Comparison of ENCODE assay signal across 20 cellular contexts in the genomic region with DNA sequence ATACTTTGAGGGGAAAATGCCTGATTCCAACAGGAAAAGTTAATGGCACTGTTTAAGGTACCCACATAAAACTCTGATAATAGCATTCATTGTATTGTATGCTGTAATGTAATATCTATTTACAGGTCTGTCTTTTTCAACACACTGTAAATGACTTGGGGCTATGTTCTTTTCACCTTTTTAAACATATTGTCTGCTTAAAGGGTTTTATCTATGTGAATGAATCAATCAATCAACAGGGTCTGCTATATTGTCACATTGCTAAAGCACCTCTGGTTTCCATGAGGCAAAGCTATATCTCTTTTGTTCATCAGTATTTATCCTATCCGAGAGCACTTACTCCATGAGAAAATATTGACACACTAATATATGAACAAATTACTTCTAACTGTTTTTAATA.
DNase-seq lines count a peak whose midpoint lies in the region; ATAC-seq, FAIRE-seq and TF ChIP-seq lines count a peak whose summit lies in the region.
"Had no signal": no experiment of that assay in that cellular context is flagged by ENCODE, and none has a peak within 500 bp of the region (broad histone marks: within the 10 kb centered on the region; RNA-seq: fewer than 3 reads in every experiment).

No MANE protein-coding gene starts in this region.

- H3K79me2 ChIP-seq in GM23338 (replicated peaks; ENCODE audit: insufficient read depth) = no peaks in the 10 kb centered on the region

- no peaks in the 10 kb centered on the region for H4K20me1 ChIP-seq in GM23338 (replicated peaks; ENCODE audit: insufficient read depth)
- H4K20me1 ChIP-seq: BLaER1 had no signal

- 54 to 65% methylated on average over 1 of the region's 1 CpG for WGBS in pancreas, 2 donors

- peak overlapping the region; percentile 5; the same call in 1 of the 2 replicates for H2AFZ ChIP-seq in GM23338

- no peaks in the 10 kb centered on the region for H3K9me3 ChIP-seq in pancreas
- H3K9me3 ChIP-seq in effector memory CD4-positive, alpha-beta T cell (ENCODE audit: control insufficient read depth, low read length) = no peaks in the 10 kb centered on the region
- H3K9me3 ChIP-seq: BLaER1, Caco-2 had no signal

- no peak overlapping the region for H3K4me3 Mint-ChIP-seq in GM23338
- H3K4me3 Mint-ChIP-seq: CD4-positive, CD25-positive, alpha-beta regulatory T cell; CD8-positive, alpha-beta T cell had no signal

- H3K4me2 ChIP-seq in GM23338 = no peak overlapping the region
- H3K4me2 ChIP-seq: BLaER1 had no signal

- no peak for FAIRE-seq in pancreas (lab: Jason Lieb, UNC)
- FAIRE-seq: G401.6, GM12892, H1 had no signal

- H3K4me1 ChIP-seq in GM23338 (ENCODE audit: insufficient read depth) (no peaks in the 10 kb centered on the region), pancreas (no peaks in the 10 kb centered on the region)
- H3K4me1 ChIP-seq in effector memory CD4-positive, alpha-beta T cell (ENCODE audit: control insufficient read depth, insufficient read depth, low read length, poor library complexity, severe bottlenecking) = no peaks in the 10 kb centered on the region
- H3K4me1 ChIP-seq: BLaER1, Caco-2 had no signal

- DNase-seq in GM23338 (ENCODE audit: low spot score) (no peak), HEK293T (ENCODE audit: extremely low spot score) (no peak), NCI-H1930 (lab: John Stamatoyannopoulos, UW) (peak; percentile 11 to 24), NCI-H748 (lab: John Stamatoyannopoulos, UW; ENCODE audit: unreplicated experiment) (peak; percentile 48), SKM-1 (lab: John Stamatoyannopoulos, UW; ENCODE audit: unreplicated experiment) (no peak), pancreas (no peak), Right ventricle myocardium inferior (ENCODE audit: missing footprints) (no peak)
- DNase-seq in effector memory CD4-positive, alpha-beta T cell = no peak
- DNase-seq: Caco-2; CD4-positive, CD25-positive, alpha-beta regulatory T cell; CD8-positive, alpha-beta T cell; DMS153; DND-41; H7; HCEC 1CT had no signal

- TF ChIP-seq CTCF in GM23338 (conservative IDR thresholded peaks at IDR 0.05; ENCODE audit: low read depth in 2 of 2) (no peak), pancreas (IDR thresholded peaks at IDR 0.05) (no peak)

- H3K9me2 ChIP-seq in GM23338 (ENCODE audit: insufficient read depth) = no peaks in the 10 kb centered on the region

- H3K36me3 ChIP-seq in GM23338 (ENCODE audit: insufficient read depth) (no peaks in the 10 kb centered on the region), pancreas (no peaks in the 10 kb centered on the region)
- no peaks in the 10 kb centered on the region for H3K36me3 ChIP-seq in effector memory CD4-positive, alpha-beta T cell (ENCODE audit: control insufficient read depth, insufficient read depth, low read length)
- H3K36me3 ChIP-seq: BLaER1 had no signal

- H3K4me3 ChIP-seq in GM23338 (no peak overlapping the region), pancreas (no peak overlapping the region)
- H3K4me3 ChIP-seq in effector memory CD4-positive, alpha-beta T cell (ENCODE audit: insufficient read depth, low read depth, low read length, poor library complexity, severe bottlenecking) = no peak overlapping the region
- H3K4me3 ChIP-seq: BLaER1 had no signal

- ATAC-seq in GM23338 = no peak
- no peak for ATAC-seq in pancreas
- ATAC-seq in Right ventricle myocardium inferior = no peak
- ATAC-seq: CD8-positive, alpha-beta T cell had no signal

- H3K4me1 Mint-ChIP-seq in GM23338 = peaks cover 5% of the 10 kb centered on the region; the same call in 2 of the 3 replicates
- H3K4me1 Mint-ChIP-seq: CD4-positive, CD25-positive, alpha-beta regulatory T cell had no signal

- no peak overlapping the region for H3K27ac ChIP-seq in GM23338 (ENCODE audit: low read depth)
- no peak overlapping the region for H3K27ac ChIP-seq in pancreas
- H3K27ac ChIP-seq in effector memory CD4-positive, alpha-beta T cell (ENCODE audit: insufficient read depth, low read length, poor library complexity, severe bottlenecking) = no peak overlapping the region
- H3K27ac ChIP-seq: BLaER1, C4-2B had no signal

- H3K36me3 Mint-ChIP-seq in GM23338 (ENCODE audit: low read depth) = no peaks in the 10 kb centered on the region
- H3K36me3 Mint-ChIP-seq: CD4-positive, CD25-positive, alpha-beta regulatory T cell; CD8-positive, alpha-beta T cell had no signal

- intact Hi-C loops in pancreas (cut with DNase I) = no loop called here
- intact Hi-C loops in Right ventricle myocardium inferior (cut with DNase I) = no loop called here

- H3K27me3 Mint-ChIP-seq in GM23338 (ENCODE audit: insufficient read depth, low read depth, poor library complexity) = no peaks in the 10 kb centered on the region
- H3K27me3 Mint-ChIP-seq: CD4-positive, CD25-positive, alpha-beta regulatory T cell had no signal

- CTCF ChIA-PET in HEK293T (lab: Yijun Ruan, JAX) = no interaction called here

- no peaks in the 10 kb centered on the region for H3K9me3 Mint-ChIP-seq in GM23338
- H3K9me3 Mint-ChIP-seq: CD8-positive, alpha-beta T cell had no signal

- H3K27me3 ChIP-seq in GM23338 (ENCODE audit: insufficient read depth) (no peaks in the 10 kb centered on the region), pancreas (no peaks in the 10 kb centered on the region)
- H3K27me3 ChIP-seq in effector memory CD4-positive, alpha-beta T cell (replicated peaks; ENCODE audit: control insufficient read depth, insufficient read depth, low read length, poor library complexity, severe bottlenecking) = no peaks in the 10 kb centered on the region
- H3K27me3 ChIP-seq: BLaER1 had no signal

- no peaks in the 10 kb centered on the region for H3F3A ChIP-seq in GM23338 (replicated peaks; ENCODE audit: low read depth)

- POLR2A ChIA-PET in HEK293T (lab: Yijun Ruan, JAX) = no interaction called here

- no peak overlapping the region for H3K27ac Mint-ChIP-seq in GM23338
- H3K27ac Mint-ChIP-seq: CD4-positive, CD25-positive, alpha-beta regulatory T cell; CD8-positive, alpha-beta T cell had no signal

TF ChIP-seq in GM23338, 12 proteins besides CTCF, POLR2A, EP300 and RAD21:
- TF ChIP-seq NANOG (IDR thresholded peaks at IDR 0.05; ENCODE audit: borderline replicate concordance) (no peak), EZH2 (IDR thresholded peaks at IDR 0.05; ENCODE audit: low read depth, unreplicated experiment) (no peak)

TF ChIP-seq in HEK293T, 16 proteins besides CTCF, POLR2A, EP300 and RAD21:
- TF ChIP-seq FOXM1 (IDR thresholded peaks at IDR 0.05; ENCODE audit: borderline replicate concordance) (no peak), NFRKB (IDR thresholded peaks at IDR 0.05) (no peak), LEF1 (IDR thresholded peaks at IDR 0.05; ENCODE audit: borderline replicate concordance) (no peak), TARDBP (IDR thresholded peaks at IDR 0.05) (no peak), ARNT (IDR thresholded peaks at IDR 0.05) (no peak), HDGF (IDR thresholded peaks at IDR 0.05; ENCODE audit: borderline replicate concordance) (no peak)
- TF ChIP-seq, protein P1, sequence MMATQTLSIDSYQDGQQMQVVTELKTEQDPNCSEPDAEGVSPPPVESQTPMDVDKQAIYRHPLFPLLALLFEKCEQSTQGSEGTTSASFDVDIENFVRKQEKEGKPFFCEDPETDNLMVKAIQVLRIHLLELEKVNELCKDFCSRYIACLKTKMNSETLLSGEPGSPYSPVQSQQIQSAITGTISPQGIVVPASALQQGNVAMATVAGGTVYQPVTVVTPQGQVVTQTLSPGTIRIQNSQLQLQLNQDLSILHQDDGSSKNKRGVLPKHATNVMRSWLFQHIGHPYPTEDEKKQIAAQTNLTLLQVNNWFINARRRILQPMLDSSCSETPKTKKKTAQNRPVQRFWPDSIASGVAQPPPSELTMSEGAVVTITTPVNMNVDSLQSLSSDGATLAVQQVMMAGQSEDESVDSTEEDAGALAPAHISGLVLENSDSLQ (IDR thresholded peaks at IDR 0.05) = 0 out of 2 replicates have a peak, but pooled peaks have one; percentile 3

Comparison
In these comparisons a context has a peak if more than half of its experiments do, and no peak if none do; other contexts are left out.
1. DNase-seq: peak in NCI-H1930 (2 of 2) and NCI-H748 (single experiment); none in GM23338 (single experiment), HEK293T (single experiment), SKM-1 (single experiment), pancreas (0 of 6), Right ventricle myocardium inferior (single experiment) and effector memory CD4-positive, alpha-beta T cell (0 of 3).